Comparison of ENCODE assay signal across 14 cellular contexts in genomic region chr2:96601382-96602292, GRCh38. TPM values are rescaled to one million over a fixed set of nuclear protein-coding genes. Genes with fewer than 3 reads are reported as not detected.
DNase-seq lines count a peak whose midpoint lies in the region; ATAC-seq, FAIRE-seq and TF ChIP-seq lines count a peak whose summit lies in the region.
"Had no signal": no experiment of that assay in that cellular context is flagged by ENCODE, and none has a peak within 500 bp of the region (broad histone marks: within the 10 kb centered on the region; RNA-seq: fewer than 3 reads in every experiment).

No MANE protein-coding gene starts in this region.

- H3K27me3 ChIP-seq in K562 (ENCODE audit: control insufficient read depth in 2 of 2, insufficient read depth in 2 of 2, low read length in 2 of 2) (no peaks in the 10 kb centered on the region), gastrocnemius medialis (no peaks in the 10 kb centered on the region), breast epithelium (no peaks in the 10 kb centered on the region), H9 (ENCODE audit: insufficient read depth, low read length) (no peaks in the 10 kb centered on the region)
- H3K27me3 ChIP-seq: foreskin keratinocyte had no signal

- TF ChIP-seq EP300 in K562 (IDR thresholded peaks at IDR 0.05; ENCODE audit: low read length): no peak

- POLR2A ChIA-PET in T-cell (lab: Charles Lee) (no interaction called here), K562 (lab: Yijun Ruan, JAX) (interaction anchor here (1.0 to 2.7 kb wide), 5 partner anchors 9 to 47 kb away, joined by 3 to 7 read pairs (median 4); partner anchors contain the start of gene KANSL3)

- H2AK5ac ChIP-seq in H9 (ENCODE audit: insufficient read length, low read length): no peak overlapping the region

- H2AFZ ChIP-seq in K562 (ENCODE audit: low read depth, low read length): no peak overlapping the region
- H2AFZ ChIP-seq in H9 (ENCODE audit: low read length): no peak overlapping the region

- TF ChIP-seq CTCF in GM13976 (IDR thresholded peaks at IDR 0.05; ENCODE audit: borderline replicate concordance, control extremely low read depth, extremely low read depth, insufficient read depth, missing control alignments) (no peak), K562 (IDR thresholded peaks at IDR 0.05 in 2 of 3, conservative IDR thresholded peaks at IDR 0.05 in 1 of 3; ENCODE audit: insufficient read depth in 2 of 3, low read depth in 1 of 3, low read length in 3 of 3) (no peak), gastrocnemius medialis (IDR thresholded peaks at IDR 0.05 in 4 of 5, conservative IDR thresholded peaks at IDR 0.05 in 1 of 5) (no peak), breast epithelium (IDR thresholded peaks at IDR 0.05) (no peak), H9 (conservative IDR thresholded peaks at IDR 0.05) (no peak)

- H3K23me2 ChIP-seq in H9 (ENCODE audit: insufficient read length, low read depth, low read length, poor library complexity, severe bottlenecking): no peaks in the 10 kb centered on the region

- WGBS in K562 (ENCODE audit: insufficient coverage, low coverage, missing lambda C conversion rate): 70% methylated on average over 8 of the region's 8 CpGs
- no CpG with 5 or more reads among the region's 8 CpGs for WGBS in H9 (ENCODE audit: extremely low coverage, insufficient read length, low lambda C conversion rate)

- no peak overlapping the region for H3K4ac ChIP-seq in H9 (ENCODE audit: low read depth, low read length)

- H3T11ph ChIP-seq in H9 (ENCODE audit: low read length): no peak overlapping the region

- intact Hi-C loops in K562 (cut with micrococcal nuclease): no loop called here
- intact Hi-C loops in gastrocnemius medialis (cut with DNase I; ENCODE audit: low total_unique reads): no loop called here
- intact Hi-C loops in breast epithelium (cut with DNase I; ENCODE audit: low total_unique reads): loop anchor here (1.0 kb wide), 1 partner anchor 14 kb away; no protein-coding TSS in a partner anchor

- in situ Hi-C loops in GM13976 (cut with MboI; ENCODE audit: low sequenced_read_pairs, unreplicated experiment) (no loop called here), K562 (cut with MboI) (no loop called here), gastrocnemius medialis (cut with MboI; ENCODE audit: low sequenced_read_pairs in 4 of 4) (no loop called here)

- H3K79me1 ChIP-seq in H9 (ENCODE audit: insufficient read depth, low read depth, low read length, poor library complexity, severe bottlenecking): no peaks in the 10 kb centered on the region

- no peaks in the 10 kb centered on the region; the same call in 2 of the 3 replicates for H3K79me2 ChIP-seq in K562 (ENCODE audit: control insufficient read depth, insufficient read depth, low read length)
- no peaks in the 10 kb centered on the region for H3K79me2 ChIP-seq in H9 (ENCODE audit: insufficient read depth, low read length)

- H3K9ac ChIP-seq in K562 (ENCODE audit: insufficient read depth in 1 of 2, low read depth in 2 of 2, low read length in 2 of 2) (peak overlapping the region in 1 of 2 experiments; percentile 63; a peak in 2 of 4 replicates), H9 (ENCODE audit: extremely low read depth, insufficient read length, low read length) (no peak overlapping the region)

- H2BK12ac ChIP-seq in H9 (ENCODE audit: insufficient read length, low read depth, low read length): no peak overlapping the region

- no peaks in the 10 kb centered on the region for H3K9me3 Mint-ChIP-seq in T-cell
- H3K9me3 Mint-ChIP-seq in H9: no peaks in the 10 kb centered on the region

- H3K36me3 ChIP-seq in K562 (ENCODE audit: control insufficient read depth, insufficient read depth, low read length) (peaks cover 92% of the 10 kb centered on the region), gastrocnemius medialis (peaks cover 2 to 79% of the 10 kb centered on the region in 2 donors), breast epithelium (no peaks in the 10 kb centered on the region)

- no peak overlapping the region for H2BK15ac ChIP-seq in H9 (ENCODE audit: low read depth, low read length)

- ATAC-seq in T-cell (replicated peaks in 1 of 4) (no peak), K562 (peak; percentile 87), gastrocnemius medialis (no peak), GM18858 (IDR thresholded peaks at IDR 0.05; ENCODE audit: unreplicated experiment) (no peak)
- ATAC-seq: foreskin keratinocyte had no signal

- peak; percentile 33 for DNase-seq in GM13976 (ENCODE audit: low spot score)
- no peak for DNase-seq in T-cell
- peak in 3 of 4 experiments; percentile 23 to 55 (median 48) for DNase-seq in K562 (ENCODE audit: extremely low read depth in 1 of 4, low spot score in 3 of 4)
- DNase-seq in gastrocnemius medialis: no peak
- no peak for DNase-seq in breast epithelium (ENCODE audit: low spot score in 2 of 2)
- no peak for DNase-seq in H9
- DNase-seq: activated CD8-positive, alpha-beta memory T cell treated with anti-CD3 and anti-CD28 coated beads, Interleukin-2, amount 50 U/mL, for 48 hours; foreskin keratinocyte; NCI-H1092; NCI-H446; retina had no signal

- no peak overlapping the region for H2BK20ac ChIP-seq in H9 (ENCODE audit: low read depth, low read length, poor library complexity, severe bottlenecking)

- no peak overlapping the region for H3K14ac ChIP-seq in H9 (ENCODE audit: insufficient read depth, low read length)

- H3K27ac ChIP-seq in K562 (ENCODE audit: extremely low read depth, low read depth, low read length): peak overlapping the region; percentile 43; the same call in 2 of the 3 replicates
- H3K27ac ChIP-seq in gastrocnemius medialis: peak overlapping the region; percentile 80 to 93 (median 90)
- no peak overlapping the region for H3K27ac ChIP-seq in breast epithelium
- no peak overlapping the region for H3K27ac ChIP-seq in H9 (ENCODE audit: insufficient read length, low read depth, low read length)
- H3K27ac ChIP-seq: foreskin keratinocyte had no signal

- peaks cover 3 to 12% (median 8%) of the 10 kb centered on the region in 3 donors for H3K4me1 Mint-ChIP-seq in T-cell
- H3K4me1 Mint-ChIP-seq in H9: no peaks in the 10 kb centered on the region

- no peaks in the 10 kb centered on the region for H3K9me1 ChIP-seq in K562 (ENCODE audit: control insufficient read depth, insufficient read depth, low read length)

- no peak overlapping the region for H3K56ac ChIP-seq in H9 (ENCODE audit: insufficient read length, low read depth, low read length)

- no peak overlapping the region for H4K5ac ChIP-seq in H9 (ENCODE audit: insufficient read length, low read depth, low read length)

- H2BK120ac ChIP-seq in H9 (ENCODE audit: low read depth, low read length, poor library complexity, severe bottlenecking): no peak overlapping the region

- H3K9me3 ChIP-seq in K562 (replicated peaks; ENCODE audit: control insufficient read depth, insufficient read depth, low read depth, low read length) (no peaks in the 10 kb centered on the region), gastrocnemius medialis (no peaks in the 10 kb centered on the region), breast epithelium (no peaks in the 10 kb centered on the region), H9 (ENCODE audit: control insufficient read depth, low read depth, low read length) (no peaks in the 10 kb centered on the region)

- no peak overlapping the region for H3K4me3 ChIP-seq in K562
- H3K4me3 ChIP-seq in gastrocnemius medialis: no peak overlapping the region
- no peak overlapping the region for H3K4me3 ChIP-seq in breast epithelium

- CTCF ChIA-PET in T-cell (lab: Charles Lee): no interaction called here
- CTCF ChIA-PET in K562 (lab: Yijun Ruan, JAX; ENCODE audit: low intra/inter-chr PET ratio): interaction anchor here (0.6 kb wide), 1 partner anchor 162 kb away, joined by 3 read pairs; no protein-coding TSS in a partner anchor

- H3K27me3 Mint-ChIP-seq in T-cell: no peaks in the 10 kb centered on the region
- peaks cover 1% of the 10 kb centered on the region; the same call in 1 of the 2 replicates for H3K27me3 Mint-ChIP-seq in H9 (ENCODE audit: low read depth)

- H3K27ac Mint-ChIP-seq in T-cell: peak overlapping the region; percentile 46 to 52
- no peak overlapping the region for H3K27ac Mint-ChIP-seq in H9

- H3K4me2 ChIP-seq in K562 (ENCODE audit: insufficient read depth, low read length) (peak overlapping the region; percentile 5; the same call in 1 of the 2 replicates), H9 (ENCODE audit: insufficient read depth, insufficient read length, low read length) (no peak overlapping the region)

- no peak overlapping the region for H3K18ac ChIP-seq in H9 (ENCODE audit: insufficient read length, low read depth, low read length)

- no peak overlapping the region for H3K23ac ChIP-seq in H9 (ENCODE audit: insufficient read length, low read depth, low read length)

- H2BK5ac ChIP-seq in H9 (ENCODE audit: insufficient read length, low read length): no peak overlapping the region

- H3K4me1 ChIP-seq in K562 (replicated peaks in 1 of 2; ENCODE audit: control insufficient read depth in 2 of 2, insufficient read depth in 2 of 2, low read length in 2 of 2) (peaks cover 5 to 8% of the 10 kb centered on the region in 2 experiments; a peak in 4 of 5 replicates), gastrocnemius medialis (peaks cover 50 to 63% of the 10 kb centered on the region in 2 donors), breast epithelium (no peaks in the 10 kb centered on the region), H9 (ENCODE audit: insufficient read depth, low read length) (no peaks in the 10 kb centered on the region)

- H3K36me3 Mint-ChIP-seq in T-cell: peaks cover 69% of the 10 kb centered on the region
- H3K36me3 Mint-ChIP-seq in H9 (ENCODE audit: insufficient read depth in 1 of 3, low read depth in 3 of 3): peaks cover 46 to 87% (median 87%) of the 10 kb centered on the region in 3 experiments; a peak in 6 of 7 replicates

- FAIRE-seq in K562 (lab: Jason Lieb, UNC): peak; percentile 11
- FAIRE-seq: HTR-8/SVneo, islet of Langerhans had no signal

- 0 out of 2 replicates have a peak, but pooled peaks cover 4% of the 10 kb centered on the region for H4K20me1 ChIP-seq in K562 (replicated peaks; ENCODE audit: control insufficient read depth, insufficient read depth, low read length)
- no peaks in the 10 kb centered on the region for H4K20me1 ChIP-seq in H9 (ENCODE audit: control insufficient read depth, insufficient read depth, insufficient read length)

- BruUV-seq in K562 (replicated peaks; lab: Mats Ljungman, UMichigan): no TSS peak

- peak in 1 of 2 experiments; percentile 11; a peak in 1 of 4 replicates for TF ChIP-seq RAD21 in K562 (CRISPR knock-in tag; conservative IDR thresholded peaks at IDR 0.05 in 1 of 2, IDR thresholded peaks at IDR 0.05 in 1 of 2)

- H3K4me3 Mint-ChIP-seq in T-cell (no peak overlapping the region), H9 (no peak overlapping the region)

- H4K91ac ChIP-seq in H9 (ENCODE audit: insufficient read length, low read depth, low read length): no peak overlapping the region

- H4K8ac ChIP-seq in H9 (replicated peaks; ENCODE audit: insufficient read length, low read depth, low read length): no peak overlapping the region

- TF ChIP-seq POLR2A in K562 (conservative IDR thresholded peaks at IDR 0.05) (no peak), gastrocnemius medialis (IDR thresholded peaks at IDR 0.05) (no peak), breast epithelium (IDR thresholded peaks at IDR 0.05) (no peak)

RNA-seq across cellular contexts. Expression of gene KANSL3, which starts 36.5 kb away (rescaled TPM):
- total RNA-seq in T-cell: 10 to 100 TPM; 55.1 to 67.6 (median 60.2) TPM
- 185 and 224 TPM in 2 replicates for total RNA-seq in K562 (2011; cell fraction: chromatin; rRNA removed; ENCODE audit: low replicate concordance)
- 117 and 128 TPM in 2 replicates for total RNA-seq in K562 (2011; cell fraction: nucleolus; rRNA removed)
- 131 and 167 TPM in 2 replicates for total RNA-seq in K562 (2011; cell fraction: nucleoplasm; rRNA removed)
- total RNA-seq in K562 (2014; rRNA removed): 32.8 and 34.4 TPM in 2 replicates
- total RNA-seq in K562 (2014; rRNA removed; fragmentation: Illumina TruSeq; extraction: Trizol): 25.5 and 29.1 TPM in 2 replicates
- total RNA-seq in K562 (2015; rRNA removed; fragmentation: Illumina TruSeq; extraction: Trizol): 30.0 and 31.1 TPM in 2 replicates
- 43.7 and 46.2 TPM in 2 replicates for total RNA-seq in K562 (2021)
- polyA plus RNA-seq in K562 (2011; rRNA removed): 27.1 and 35.5 TPM in 2 replicates
- polyA plus RNA-seq in K562 (2011; cell fraction: cytosol; rRNA removed): 28.7 and 29.0 TPM in 2 replicates
- polyA plus RNA-seq in K562 (2011; cell fraction: nucleus; rRNA removed): 80.3 and 95.3 TPM in 2 replicates
- polyA plus RNA-seq in K562 (2012): 35.6 and 36.3 TPM in 2 replicates
- polyA plus RNA-seq in K562 (2014; fragmentation: Illumina TruSeq; extraction: Trizol): 33.8 and 36.5 TPM in 2 replicates
- 10 to 100 TPM; 11.3 to 20.1 TPM for polyA plus RNA-seq in K562 (2014; fragmentation: Nextera tagmentation; extraction: Ambion mirVana)
- 27.9 and 31.3 TPM in 2 replicates for polyA plus RNA-seq in K562 (2014; rRNA removed)
- 62.4 and 65.0 TPM in 2 replicates for polyA minus RNA-seq in K562 (2011; rRNA and poly(A)+ RNA removed)
- polyA minus RNA-seq in K562 (2011; cell fraction: cytosol; rRNA and poly(A)+ RNA removed): 25.7 and 31.9 TPM in 2 replicates
- 55.6 and 71.6 TPM in 2 replicates for polyA minus RNA-seq in K562 (2011; cell fraction: nucleus; rRNA and poly(A)+ RNA removed)
- 10 to 100 TPM; 49.4 to 76.9 (median 60.4) TPM for total RNA-seq in gastrocnemius medialis
- 10 to 100 TPM; 44.2 to 64.1 (median 53.1) TPM for total RNA-seq in breast epithelium
- 34.2 and 35.7 TPM in 2 replicates for total RNA-seq in H9 (2021)

RNA-seq across cellular contexts. Expression of gene FER1L5, which starts 40.9 kb away (rescaled TPM):
- total RNA-seq in T-cell (not detected), K562 (2014; rRNA removed) (not detected in 2 replicates), K562 (2014; rRNA removed; fragmentation: Illumina TruSeq; extraction: Trizol) (not detected in 2 replicates), K562 (2015; rRNA removed; fragmentation: Illumina TruSeq; extraction: Trizol) (not detected in 2 replicates), K562 (2021) (not detected in 2 replicates), gastrocnemius medialis (not detected), breast epithelium (under 1 TPM in 2 of 3 donors, not detected in 1; 0.73 to 0.98 TPM), H9 (2021) (0.83 and 1.2 TPM in 2 replicates)
- 0.19 TPM in 1 of 2 replicates, not detected in the other for total RNA-seq in K562 (2011; cell fraction: chromatin; rRNA removed; ENCODE audit: low replicate concordance)
- total RNA-seq in K562 (2011; cell fraction: nucleolus; rRNA removed): not detected in 2 replicates
- total RNA-seq in K562 (2011; cell fraction: nucleoplasm; rRNA removed): not detected in 2 replicates
- polyA plus RNA-seq in K562 (2011; rRNA removed) (0.01 TPM in 1 of 2 replicates, not detected in the other), K562 (2014; fragmentation: Illumina TruSeq; extraction: Trizol) (not detected in 2 replicates), K562 (2014; fragmentation: Nextera tagmentation; extraction: Ambion mirVana) (under 1 TPM; 0.01 TPM), K562 (2014; rRNA removed) (not detected in 2 replicates)
- not detected in 2 replicates for polyA plus RNA-seq in K562 (2011; cell fraction: cytosol; rRNA removed)
- polyA plus RNA-seq in K562 (2011; cell fraction: nucleus; rRNA removed): not detected in 2 replicates
- not detected in 2 replicates for polyA plus RNA-seq in K562 (2012)
- 0.03 TPM in 1 of 2 replicates, not detected in the other for polyA minus RNA-seq in K562 (2011; rRNA and poly(A)+ RNA removed)
- not detected in 2 replicates for polyA minus RNA-seq in K562 (2011; cell fraction: cytosol; rRNA and poly(A)+ RNA removed)
- polyA minus RNA-seq in K562 (2011; cell fraction: nucleus; rRNA and poly(A)+ RNA removed): not detected in 2 replicates

Comparison
In these comparisons a context has a peak if more than half of its experiments do, and no peak if none do; other contexts are left out.
1. DNase-seq: peak in GM13976 (single experiment) and K562 (3 of 4); none in T-cell (0 of 34), gastrocnemius medialis (0 of 2), breast epithelium (0 of 2) and H9 (single experiment).
2. H3K27ac Mint-ChIP-seq: peak in T-cell (2 of 2); none in H9 (0 of 3).
3. H3K27ac ChIP-seq: peak in K562 (single experiment) and gastrocnemius medialis (4 of 4); none in breast epithelium (0 of 2) and H9 (single experiment).